Comparison of ENCODE assay signal across 10 cellular contexts in the genomic region with DNA sequence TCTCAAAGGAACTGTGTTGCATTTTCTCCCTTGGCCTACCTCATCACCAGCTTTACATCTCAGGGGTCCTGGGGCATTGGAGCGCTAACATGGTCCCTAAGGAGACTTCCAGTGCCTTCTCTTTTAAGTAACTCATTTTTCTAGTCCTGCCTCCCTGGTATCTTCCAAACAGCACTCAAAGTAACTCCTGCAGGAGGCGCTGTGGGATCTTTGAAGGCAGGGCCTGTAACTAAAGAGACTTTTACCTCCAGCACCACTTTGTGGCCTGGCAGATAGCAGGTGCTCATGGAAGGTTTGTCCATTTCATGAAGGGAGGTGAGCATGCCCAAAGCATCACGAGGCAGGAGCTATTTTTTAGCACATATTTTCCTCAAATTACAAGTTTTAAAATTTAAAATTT.
DNase-seq lines count a peak whose midpoint lies in the region; ATAC-seq, FAIRE-seq and TF ChIP-seq lines count a peak whose summit lies in the region.
"Had no signal": no experiment of that assay in that cellular context is flagged by ENCODE, and none has a peak within 500 bp of the region (broad histone marks: within the 10 kb centered on the region; RNA-seq: fewer than 3 reads in every experiment).

No MANE protein-coding gene starts in this region.

- H3K9me3 ChIP-seq in SU-DHL-6 (ENCODE audit: insufficient read depth, low read length): no peaks in the 10 kb centered on the region

- DNase-seq in NK-92 treated with Interleukin-12 subunit alpha and Interleukin-12 subunit beta, amount 100 ng/mL, for 24 hours (lab: John Stamatoyannopoulos, UW): peak; percentile 6
- DNase-seq in NK-92 (lab: John Stamatoyannopoulos, UW; ENCODE audit: unreplicated experiment): no peak
- DNase-seq in foreskin melanocyte: peak; percentile 36
- DNase-seq in stimulated activated CD4-positive, alpha-beta T cell treated with anti-CD3 and anti-CD28 coated beads, TNF-alpha, amount 100 ng/mL, for 48 hours (ENCODE audit: low read depth in 3 of 3): peak; percentile 9 to 27 (median 22)
- DNase-seq in frontal cortex (ENCODE audit: low spot score in 2 of 2): no peak
- DNase-seq: activated B cell treated with CpG ODN at 0.5 μM for 24 hours had no signal

- no peak overlapping the region for H2AFZ ChIP-seq in SU-DHL-6 (ENCODE audit: low read depth, low read length, severe bottlenecking)

- H3K27ac ChIP-seq in SU-DHL-6 (ENCODE audit: low read depth, low read length): no peak overlapping the region

- H3K36me3 ChIP-seq in SU-DHL-6 (ENCODE audit: low read length): no peaks in the 10 kb centered on the region

- ATAC-seq in HG03342 (IDR thresholded peaks at IDR 0.05; ENCODE audit: unreplicated experiment) (peak; percentile 66), HG02678 (IDR thresholded peaks at IDR 0.05; ENCODE audit: unreplicated experiment) (no peak)
- ATAC-seq: CD8-positive, alpha-beta T cell had no signal

- FAIRE-seq in frontal cortex (lab: Jason Lieb, UNC): no peak

- no peak overlapping the region for H3K4me3 ChIP-seq in SU-DHL-6 (ENCODE audit: insufficient read depth, low read length, poor library complexity, severe bottlenecking)

- H3K9me2 ChIP-seq in SU-DHL-6 (replicated peaks; ENCODE audit: insufficient read depth, low read length): no peaks in the 10 kb centered on the region

- TF ChIP-seq CTCF in SU-DHL-6 (IDR thresholded peaks at IDR 0.05; ENCODE audit: insufficient read depth, low read length, poor library complexity, severe bottlenecking): peak; percentile 17

- H3K79me2 ChIP-seq in SU-DHL-6 (ENCODE audit: insufficient read depth, low read length): no peaks in the 10 kb centered on the region

- H3K27me3 ChIP-seq in SU-DHL-6 (ENCODE audit: low read length): no peaks in the 10 kb centered on the region

- H3K9ac ChIP-seq in SU-DHL-6 (ENCODE audit: low read length): no peak overlapping the region

- no peaks in the 10 kb centered on the region for H4K20me1 ChIP-seq in SU-DHL-6 (ENCODE audit: low read depth, low read length)

- H3F3A ChIP-seq in SU-DHL-6 (ENCODE audit: insufficient read depth): no peaks in the 10 kb centered on the region

- H3K4me2 ChIP-seq in SU-DHL-6 (ENCODE audit: low read depth, low read length, poor library complexity, severe bottlenecking): no peak overlapping the region

Comparison
In these comparisons a context has a peak if more than half of its experiments do, and no peak if none do; other contexts are left out.
1. DNase-seq: peak in NK-92 treated with Interleukin-12 subunit alpha and Interleukin-12 subunit beta, amount 100 ng/mL, for 24 hours (single experiment), foreskin melanocyte (single experiment) and stimulated activated CD4-positive, alpha-beta T cell treated with anti-CD3 and anti-CD28 coated beads, TNF-alpha, amount 100 ng/mL, for 48 hours (3 of 3); none in NK-92 (single experiment) and frontal cortex (0 of 2).